In genomic region chr1:3762151-3762872, GRCh38 we compare ENCODE assay signal across 17 cellular contexts. TPM values are rescaled to one million over a fixed set of nuclear protein-coding genes. Genes with fewer than 3 reads are reported as not detected.
DNase-seq lines count a peak whose midpoint lies in the region; ATAC-seq and TF ChIP-seq lines count a peak whose summit lies in the region.
"Had no signal": no experiment of that assay in that cellular context is flagged by ENCODE, and none has a peak within 500 bp of the region (broad histone marks: within the 10 kb centered on the region; RNA-seq: fewer than 3 reads in every experiment).

No MANE protein-coding gene starts in this region.

- H3K36me3 ChIP-seq in right atrium auricular region (no peaks in the 10 kb centered on the region), spleen (no peaks in the 10 kb centered on the region), mesendoderm (ENCODE audit: control insufficient read depth, insufficient read depth, low read length) (no peaks in the 10 kb centered on the region), PC-3 (ENCODE audit: low read depth, low read length) (no peaks in the 10 kb centered on the region)
- H3K36me3 ChIP-seq: BLaER1 treated with 17β-estradiol and CSF1 and Interleukin-3, amounts not matched to agents 10 nM and 100 nM had no signal

- H3F3A ChIP-seq in PC-3 (ENCODE audit: low read length, unreplicated experiment), result no peaks in the 10 kb centered on the region

- CTCF ChIA-PET in PC-3 (lab: Charles Lee), result no interaction called here

- H3K79me1 ChIP-seq in mesendoderm (ENCODE audit: low read length), result no peaks in the 10 kb centered on the region

- no peaks in the 10 kb centered on the region for H3K9me2 ChIP-seq in PC-3 (replicated peaks; ENCODE audit: low read length)

- intact Hi-C loops in right cardiac atrium (cut with DNase I), result no loop called here
- intact Hi-C loops in spleen (cut with DNase I; ENCODE audit: low total_unique reads), result no loop called here
- intact Hi-C loops in PC-3 (cut with micrococcal nuclease), result no loop called here

- 79% methylated on average over 15 of the region's 15 CpGs for WGBS in right cardiac atrium
- WGBS in spleen, 5 donors, result 76 to 86% (median 78%) methylated on average over 6 to 15 of the region's 15 CpGs
- WGBS in mesendoderm (ENCODE audit: extremely low coverage, insufficient coverage, low lambda C conversion rate), result no CpG with 5 or more reads among the region's 15 CpGs

- H2AK5ac ChIP-seq in mesendoderm (ENCODE audit: low read length), result no peak overlapping the region

- H3K9me3 ChIP-seq in right cardiac atrium (ENCODE audit: control insufficient read depth, low read length) (no peaks in the 10 kb centered on the region), right atrium auricular region (no peaks in the 10 kb centered on the region), spleen (peaks cover 0 to 11% (median 2%) of the 10 kb centered on the region in 8 donors), PC-3 (ENCODE audit: low read length) (no peaks in the 10 kb centered on the region)

- no peak overlapping the region for H2BK15ac ChIP-seq in mesendoderm (replicated peaks; ENCODE audit: low read depth)

- no peak overlapping the region for H3K23ac ChIP-seq in mesendoderm (ENCODE audit: low read length)

- TF ChIP-seq POLR2A in erythroblast (IDR thresholded peaks at IDR 0.05; ENCODE audit: low read length), result peak; percentile 8
- no peak for TF ChIP-seq POLR2A in spleen (IDR thresholded peaks at IDR 0.05)

- H3K79me2 ChIP-seq in mesendoderm (ENCODE audit: control insufficient read depth, insufficient read depth, low read length) (no peaks in the 10 kb centered on the region), PC-3 (ENCODE audit: low read length) (no peaks in the 10 kb centered on the region)

- no peak overlapping the region for H3K27ac ChIP-seq in right cardiac atrium (ENCODE audit: low read length)
- no peak overlapping the region for H3K27ac ChIP-seq in right atrium auricular region
- no peak overlapping the region for H3K27ac ChIP-seq in spleen
- H3K27ac ChIP-seq in mesendoderm (ENCODE audit: low read depth, low read length), result no peak overlapping the region
- H3K27ac ChIP-seq in PC-3 (ENCODE audit: low read length), result no peak overlapping the region
- H3K27ac ChIP-seq: BLaER1 treated with 17β-estradiol and CSF1 and Interleukin-3, amounts not matched to agents 10 nM and 100 nM; GM23248 had no signal

- H3K4me1 ChIP-seq in right cardiac atrium (ENCODE audit: control insufficient read depth, insufficient read depth, low read length) (no peaks in the 10 kb centered on the region), right atrium auricular region (no peaks in the 10 kb centered on the region), spleen (no peaks in the 10 kb centered on the region), mesendoderm (ENCODE audit: control insufficient read depth, low read depth, low read length) (no peaks in the 10 kb centered on the region), PC-3 (ENCODE audit: insufficient read depth, low read length) (no peaks in the 10 kb centered on the region)

- no peak overlapping the region for H2BK120ac ChIP-seq in mesendoderm (ENCODE audit: low read depth, low read length)

- no peak overlapping the region for H4K8ac ChIP-seq in mesendoderm (ENCODE audit: low read depth, low read length)

- no peaks in the 10 kb centered on the region for H4K20me1 ChIP-seq in PC-3 (ENCODE audit: low read length)
- H4K20me1 ChIP-seq: BLaER1 treated with 17β-estradiol and CSF1 and Interleukin-3, amounts not matched to agents 10 nM and 100 nM had no signal

- no peaks in the 10 kb centered on the region for H3K27me3 ChIP-seq in right cardiac atrium (ENCODE audit: control insufficient read depth, insufficient read depth)
- H3K27me3 ChIP-seq in right atrium auricular region, result no peaks in the 10 kb centered on the region
- peaks cover 0 to 60% (median 4%) of the 10 kb centered on the region in 7 donors for H3K27me3 ChIP-seq in spleen (replicated peaks in 1 of 7)
- no peaks in the 10 kb centered on the region for H3K27me3 ChIP-seq in mesendoderm (ENCODE audit: insufficient read depth, low read length, poor library complexity)
- peaks cover 81% of the 10 kb centered on the region for H3K27me3 ChIP-seq in PC-3 (ENCODE audit: low read length)

- TF ChIP-seq CTCF in right atrium auricular region (IDR thresholded peaks at IDR 0.05) (no peak), omental fat pad (IDR thresholded peaks at IDR 0.05) (no peak), spleen (IDR thresholded peaks at IDR 0.05 in 8 of 11, conservative IDR thresholded peaks at IDR 0.05 in 3 of 11) (no peak), PC-3 (conservative IDR thresholded peaks at IDR 0.05; ENCODE audit: low read depth, low read length) (no peak)

- H3K4ac ChIP-seq in mesendoderm (ENCODE audit: low read depth, low read length), result no peak overlapping the region

- BruUV-seq in PC-3 (replicated peaks; lab: Mats Ljungman, UMichigan), result no TSS peak

- H4K5ac ChIP-seq in mesendoderm (ENCODE audit: low read length), result no peak overlapping the region

- no peak overlapping the region for H3K56ac ChIP-seq in mesendoderm (ENCODE audit: low read length)

- peak; percentile 19 to 31 for ATAC-seq in right cardiac atrium
- ATAC-seq in omental fat pad (ENCODE audit: low FRiP score), result peak; percentile 22
- ATAC-seq in PC-3, result no peak

- POLR2A ChIA-PET in PC-3 (lab: Charles Lee; ENCODE audit: unreplicated experiment), result no interaction called here

- H3K4me2 ChIP-seq in mesendoderm (ENCODE audit: low read length), result no peak overlapping the region
- H3K4me2 ChIP-seq in PC-3 (ENCODE audit: low read length), result no peak overlapping the region

- no peak overlapping the region for H3K18ac ChIP-seq in mesendoderm (ENCODE audit: low read length)

- H3K4me3 ChIP-seq in right cardiac atrium (ENCODE audit: low read length) (no peak overlapping the region), right atrium auricular region (no peak overlapping the region), spleen (no peak overlapping the region), mesendoderm (ENCODE audit: low read length) (no peak overlapping the region), PC-3 (ENCODE audit: low read length) (no peak overlapping the region)
- H3K4me3 ChIP-seq: BLaER1 treated with 17β-estradiol and CSF1 and Interleukin-3, amounts not matched to agents 10 nM and 100 nM; GM23248 had no signal

- H2AFZ ChIP-seq in PC-3 (ENCODE audit: low read length), result no peak overlapping the region
- H2AFZ ChIP-seq: GM23248 had no signal

- peak in 1 of 3 donors; percentile 47 for DNase-seq in right cardiac atrium
- no peak for DNase-seq in right atrium auricular region (ENCODE audit: low spot score)
- no peak for DNase-seq in erythroblast (lab: John Stamatoyannopoulos, UW)
- DNase-seq in omental fat pad (ENCODE audit: low spot score), result no peak
- DNase-seq in spleen, result no peak
- no peak for DNase-seq in activated CD4-positive, alpha-beta T cell treated with anti-CD3 and anti-CD28 coated beads for 1 hour
- no peak for DNase-seq in mesendoderm
- no peak for DNase-seq in PC-3
- DNase-seq: 8988T; AML-193; CD4-positive, CD25-positive, alpha-beta regulatory T cell; DMS53; GF-D8; GM23248; H7 had no signal

- no peak overlapping the region for H3K9ac ChIP-seq in mesendoderm (ENCODE audit: low read length)
- no peak overlapping the region for H3K9ac ChIP-seq in PC-3 (ENCODE audit: low read length)
- H3K9ac ChIP-seq: BLaER1 treated with 17β-estradiol and CSF1 and Interleukin-3, amounts not matched to agents 10 nM and 100 nM; GM23248 had no signal

- H2BK5ac ChIP-seq in mesendoderm (ENCODE audit: low read length), result no peak overlapping the region

RNA-seq across cellular contexts. Expression of gene CCDC27, which starts 10.1 kb away (rescaled TPM):
- under 1 TPM in 2 of 4 donors, not detected in 2; 0.09 to 0.14 TPM for total RNA-seq in right cardiac atrium
- polyA plus RNA-seq in right cardiac atrium, result not detected
- not detected for total RNA-seq in right atrium auricular region
- not detected for total RNA-seq in omental fat pad
- total RNA-seq in spleen, result not detected
- polyA plus RNA-seq in spleen, result not detected
- not detected for polyA plus RNA-seq in mesendoderm (2013, experiment 1 of 2)
- not detected for polyA plus RNA-seq in mesendoderm (2013, experiment 2 of 2)
- not detected in 2 replicates for total RNA-seq in PC-3 (2014; rRNA removed)
- total RNA-seq: CD4-positive, CD25-positive, alpha-beta regulatory T cell; GM23248; HT1080 had no signal
- polyA plus RNA-seq: CD4-positive, CD25-positive, alpha-beta regulatory T cell; GM23248 had no signal

RNA-seq across cellular contexts. Expression of gene SMIM1, which starts 10.2 kb away (rescaled TPM):
- total RNA-seq in right cardiac atrium, result 100 to 1,000 TPM in 2 of 4 donors, 10 to 100 TPM in 2; 44.2 to 120 (median 95.0) TPM
- polyA plus RNA-seq in right cardiac atrium, result 243 TPM
- total RNA-seq in right atrium auricular region, result 10 to 100 TPM; 40.4 to 54.6 TPM
- 1 to 10 TPM in 2 of 4 donors, not detected in 2; 4.3 to 4.6 TPM for total RNA-seq in omental fat pad
- 10 to 100 TPM in 2 of 7 donors, 1 to 10 TPM in 4, not detected in 1; 3.5 to 12.7 (median 5.1) TPM for total RNA-seq in spleen
- 1 to 10 TPM; 2.0 to 4.7 (median 4.0) TPM for polyA plus RNA-seq in spleen
- polyA plus RNA-seq in mesendoderm (2013, experiment 1 of 2), result 2.0 TPM
- polyA plus RNA-seq in mesendoderm (2013, experiment 2 of 2), result 2.0 TPM
- 10.8 and 14.3 TPM in 2 replicates for total RNA-seq in PC-3 (2014; rRNA removed)
- total RNA-seq: GM23248 had no signal
- polyA plus RNA-seq: GM23248 had no signal

RNA-seq across cellular contexts. Expression of gene LRRC47, which starts 34.0 kb away (rescaled TPM):
- total RNA-seq in right cardiac atrium (10 to 100 TPM; 46.8 to 60.3 (median 54.2) TPM), right atrium auricular region (10 to 100 TPM; 31.7 to 33.6 TPM), omental fat pad (10 to 100 TPM; 21.6 to 33.5 (median 30.9) TPM), spleen (10 to 100 TPM; 24.1 to 39.0 (median 28.3) TPM), PC-3 (2014; rRNA removed) (77.4 and 102 TPM in 2 replicates)
- polyA plus RNA-seq in right cardiac atrium (23.3 TPM), spleen (10 to 100 TPM; 12.5 to 21.4 (median 18.1) TPM)
- 29.4 TPM for polyA plus RNA-seq in mesendoderm (2013, experiment 1 of 2)
- polyA plus RNA-seq in mesendoderm (2013, experiment 2 of 2), result 27.1 TPM
